In the genomic region with DNA sequence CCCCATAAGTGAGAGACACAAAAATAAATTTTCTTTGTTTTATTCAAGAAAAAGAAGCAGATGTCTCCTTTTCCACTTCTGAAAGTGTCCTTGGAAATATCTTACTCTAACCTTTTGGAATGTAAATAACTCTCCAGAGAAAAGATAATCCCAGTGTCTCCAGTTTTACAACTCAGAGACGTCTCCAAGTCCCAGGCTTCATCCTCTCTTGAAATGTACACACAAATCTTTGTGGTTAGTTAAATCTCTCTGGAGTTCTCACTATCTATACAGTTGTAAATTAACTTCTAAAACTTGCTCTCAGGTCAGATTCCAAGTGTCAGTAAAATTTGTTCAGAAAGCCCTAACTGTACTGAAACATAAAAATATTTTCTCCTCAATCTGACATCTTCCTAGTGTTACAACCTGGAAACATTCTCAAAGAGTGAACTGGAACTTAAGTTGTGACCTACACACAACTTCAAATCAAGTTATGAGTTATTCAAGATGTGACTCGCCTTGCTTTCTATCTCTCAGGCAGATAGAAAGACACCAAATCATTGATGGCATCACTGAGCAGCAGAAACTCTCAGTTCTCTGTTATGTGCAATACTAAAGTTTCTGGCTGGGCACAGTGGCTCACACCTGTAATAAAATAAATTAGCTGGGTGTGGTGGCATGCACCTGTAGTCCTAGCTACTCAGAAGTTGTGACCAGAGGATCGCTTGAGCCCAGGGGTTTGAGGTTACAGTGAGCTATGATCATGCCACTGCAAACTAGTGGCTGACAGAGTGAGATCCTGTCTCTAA, we compare ENCODE assay signal across 14 cellular contexts.
DNase-seq lines count a peak whose midpoint lies in the region; ATAC-seq and TF ChIP-seq lines count a peak whose summit lies in the region.
"Had no signal": no experiment of that assay in that cellular context is flagged by ENCODE, and none has a peak within 500 bp of the region (broad histone marks: within the 10 kb centered on the region; RNA-seq: fewer than 3 reads in every experiment).

No MANE protein-coding gene starts in this region.

- intact Hi-C loops in heart left ventricle (cut with DNase I), result no loop called here

- WGBS in heart left ventricle, 4 donors, result 46 to 58% (median 55%) methylated on average over 3 of the region's 3 CpGs

- H3K27me3 ChIP-seq in heart left ventricle, result no peaks in the 10 kb centered on the region
- H3K27me3 ChIP-seq: right atrium auricular region, SJCRH30, thyroid gland had no signal

- H3K4me3 ChIP-seq in fibroblast of villous mesenchyme (ENCODE audit: low read depth, low read length) (no peak overlapping the region), heart left ventricle (no peak overlapping the region)
- H3K4me3 ChIP-seq: right atrium auricular region, SJCRH30, thyroid gland had no signal

- ATAC-seq in GM18517 (IDR thresholded peaks at IDR 0.05; ENCODE audit: unreplicated experiment) (peak; percentile 77), GM21528 (IDR thresholded peaks at IDR 0.05; ENCODE audit: low FRiP score, unreplicated experiment) (peak; percentile 78), HG03108 (IDR thresholded peaks at IDR 0.05; ENCODE audit: unreplicated experiment) (peak; percentile 71), HG02970 (IDR thresholded peaks at IDR 0.05; ENCODE audit: low FRiP score, unreplicated experiment) (no peak), heart left ventricle (no peak)
- ATAC-seq: esophagus mucosa had no signal

- peak; percentile 95 for DNase-seq in fibroblast of villous mesenchyme (ENCODE audit: low read depth)
- no peak for DNase-seq in heart left ventricle
- no peak for DNase-seq in activated effector memory CD4-positive, alpha-beta T cell treated with anti-CD3 and anti-CD28 coated beads, Interleukin-2, amount 50 U/mL, for 16 hours
- DNase-seq in cerebellum (ENCODE audit: low spot score), result no peak
- DNase-seq: activated CD4-positive, CD25-positive, alpha-beta regulatory T cell; NCI-H774; SJCRH30; thyroid gland had no signal

- no peak for TF ChIP-seq POLR2A in heart left ventricle (IDR thresholded peaks at IDR 0.05)

- TF ChIP-seq CTCF in fibroblast of villous mesenchyme (IDR thresholded peaks at IDR 0.05; ENCODE audit: insufficient read depth, low read depth, low read length) (no peak), heart left ventricle (IDR thresholded peaks at IDR 0.05) (no peak)

- no peak overlapping the region for H3K27ac ChIP-seq in heart left ventricle
- H3K27ac ChIP-seq: right atrium auricular region, SJCRH30, thyroid gland had no signal

- no peaks in the 10 kb centered on the region for H3K36me3 ChIP-seq in heart left ventricle
- H3K36me3 ChIP-seq: right atrium auricular region, SJCRH30, thyroid gland had no signal

- H3K9me3 ChIP-seq in heart left ventricle, result peaks cover 0 to 9% (median 0%) of the 10 kb centered on the region in 12 donors
- H3K9me3 ChIP-seq: thyroid gland had no signal

- no peaks in the 10 kb centered on the region for H3K4me1 ChIP-seq in heart left ventricle
- H3K4me1 ChIP-seq: right atrium auricular region, thyroid gland had no signal

Comparison
In these comparisons a context has a peak if more than half of its experiments do, and no peak if none do; other contexts are left out.
1. ATAC-seq: peak in GM18517 (single experiment), GM21528 (single experiment) and HG03108 (single experiment); none in HG02970 (single experiment) and heart left ventricle (0 of 4).